6 cellular contexts compared by ENCODE assay signal in the genomic region with DNA sequence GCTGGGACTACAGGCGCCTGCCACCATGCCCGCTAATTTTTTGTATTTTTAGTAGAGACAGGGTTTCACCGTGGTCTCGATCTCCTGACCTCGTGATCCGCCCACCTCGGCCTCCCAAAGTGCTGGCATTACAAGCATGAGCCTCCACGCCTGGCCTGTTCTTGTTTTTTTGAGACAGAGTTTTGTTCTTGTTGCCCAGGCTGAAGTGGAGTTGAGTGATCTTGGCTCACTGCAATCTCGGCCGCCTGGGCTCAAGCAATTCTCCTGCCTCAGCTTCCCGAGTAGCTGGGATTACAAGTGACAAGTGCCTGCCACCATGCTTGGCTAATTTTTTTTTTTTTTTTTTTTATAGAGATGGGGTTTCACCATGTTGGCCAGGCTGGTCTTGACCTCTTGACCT. TPM values are rescaled to one million over a fixed set of nuclear protein-coding genes. Genes with fewer than 3 reads are reported as not detected.
"Had no signal": no experiment of that assay in that cellular context is flagged by ENCODE, and none has a peak within 500 bp of the region (broad histone marks: within the 10 kb centered on the region; RNA-seq: fewer than 3 reads in every experiment).

No MANE protein-coding gene starts in this region.

RNA-seq across cellular contexts. Expression of gene SH2D3C, which starts 21.7 kb away (rescaled TPM):
- total RNA-seq: HT-29 had no signal

RNA-seq across cellular contexts. Expression of gene TTC16, which starts 40.9 kb away (rescaled TPM):
- total RNA-seq: GM23338, H1, H9, HT-29, IMR-90, K562 had no signal
- polyA plus RNA-seq: GM23338 had no signal
